In the genomic region with DNA sequence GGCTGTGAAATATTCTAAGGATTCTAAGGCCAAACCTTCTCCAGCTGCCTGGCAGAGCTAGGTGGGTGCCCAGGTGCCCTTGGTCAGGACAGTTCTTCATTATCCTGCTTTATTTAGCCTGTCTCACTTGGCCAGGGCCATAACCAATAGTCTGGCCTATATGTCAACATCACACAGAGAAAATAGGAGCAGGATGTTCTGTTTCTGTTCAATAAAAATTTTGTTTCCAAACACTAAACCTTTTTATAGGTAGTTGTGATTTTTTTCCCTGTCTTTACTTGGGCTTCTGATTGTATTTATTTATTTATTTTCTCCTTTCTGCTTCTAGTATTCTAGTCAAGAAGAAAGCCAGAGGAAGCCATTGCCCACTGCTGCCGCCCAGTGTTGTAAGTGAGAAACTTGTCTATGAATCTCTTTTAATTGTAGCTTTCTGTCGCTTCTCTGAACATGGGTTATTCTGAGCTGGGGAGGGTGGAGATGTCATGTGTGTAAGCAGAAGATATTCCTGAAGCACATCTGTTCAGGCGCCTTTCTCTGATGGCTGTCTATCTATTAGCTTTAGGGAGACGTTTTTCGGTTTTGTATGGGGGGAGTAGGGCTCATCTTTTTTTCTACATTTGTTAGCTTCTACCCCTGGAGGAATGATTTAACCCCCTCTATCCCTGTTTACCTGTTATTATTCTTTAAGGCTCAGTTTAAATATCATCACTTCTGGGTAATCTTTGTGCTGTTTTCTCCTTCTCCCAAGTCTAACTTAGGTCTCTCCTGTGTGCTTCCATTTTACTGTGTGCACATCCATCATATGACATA, we compare ENCODE assay signal across 8 cellular contexts.
A peak's percentile ranks its signal among the peaks of the same experiment; 100 is the strongest.
DNase-seq lines count a peak whose midpoint lies in the region; ATAC-seq and TF ChIP-seq lines count a peak whose summit lies in the region.

No MANE protein-coding gene starts in this region.

- WGBS in tibial nerve, 2 donors: 18 to 23% methylated on average over 5 of the region's 5 CpGs

- no peak for TF ChIP-seq EP300 in tibial nerve (IDR thresholded peaks at IDR 0.05)

- H3K9me3 ChIP-seq in HEK293 (ENCODE audit: control insufficient read depth, insufficient read depth, low read depth, low read length): no peaks in the 10 kb centered on the region
- H3K9me3 ChIP-seq in tibial nerve: no peaks in the 10 kb centered on the region

- H3K27ac ChIP-seq in HEK293 (ENCODE audit: extremely low read depth, low read depth, low read length) (no peak overlapping the region), tibial nerve (no peak overlapping the region)

- no peaks in the 10 kb centered on the region for H3K9me3 Mint-ChIP-seq in activated T-cell treated with anti-CD3 and anti-CD28 coated beads, Interleukin-2, amount 50 U/mL, for 24 hours
- H3K9me3 Mint-ChIP-seq in nephron progenitor cell: no peaks in the 10 kb centered on the region

- no peaks in the 10 kb centered on the region for H3K36me3 ChIP-seq in HEK293 (ENCODE audit: control insufficient read depth in 2 of 2, insufficient read depth in 1 of 2, low read length in 2 of 2)
- no peaks in the 10 kb centered on the region for H3K36me3 ChIP-seq in tibial nerve

- no peaks in the 10 kb centered on the region for H3K4me1 Mint-ChIP-seq in activated T-cell treated with anti-CD3 and anti-CD28 coated beads, Interleukin-2, amount 50 U/mL, for 24 hours (ENCODE audit: low read depth)
- peaks cover 7% of the 10 kb centered on the region for H3K4me1 Mint-ChIP-seq in nephron progenitor cell

- no peak for TF ChIP-seq POLR2A in tibial nerve (IDR thresholded peaks at IDR 0.05)

- no peaks in the 10 kb centered on the region for H3K27me3 ChIP-seq in tibial nerve

- H3K36me3 Mint-ChIP-seq in activated T-cell treated with anti-CD3 and anti-CD28 coated beads, Interleukin-2, amount 50 U/mL, for 24 hours (ENCODE audit: low read depth): no peaks in the 10 kb centered on the region
- no peaks in the 10 kb centered on the region for H3K36me3 Mint-ChIP-seq in nephron progenitor cell (ENCODE audit: low read depth)

- ATAC-seq in GM18517 (IDR thresholded peaks at IDR 0.05; ENCODE audit: unreplicated experiment): no peak

- H3K27me3 Mint-ChIP-seq in activated T-cell treated with anti-CD3 and anti-CD28 coated beads, Interleukin-2, amount 50 U/mL, for 24 hours: peaks cover 4% of the 10 kb centered on the region
- H3K27me3 Mint-ChIP-seq in nephron progenitor cell (ENCODE audit: low read depth, poor library complexity): peaks cover 3% of the 10 kb centered on the region

- TF ChIP-seq CTCF in HEK293 (tag by site-specific recombination; IDR thresholded peaks at IDR 0.05): 0 out of 2 replicates have a peak, but pooled peaks have one; percentile 25
- peak; percentile 89 for TF ChIP-seq CTCF in fibroblast of pulmonary artery (IDR thresholded peaks at IDR 0.05; ENCODE audit: low read length, missing control alignments)
- peak; percentile 72 for TF ChIP-seq CTCF in nephron progenitor cell (IDR thresholded peaks at IDR 0.05)
- peak; percentile 59 to 74 (median 67) for TF ChIP-seq CTCF in tibial nerve (IDR thresholded peaks at IDR 0.05)

- POLR2A ChIA-PET in HEK293 (lab: Yijun Ruan, JAX): interaction anchor here (2.2 kb wide), 1 partner anchor 143 kb away, joined by 8 read pairs; the partner anchor contains the start of gene ATOSB

- no peak overlapping the region for H3K4me3 Mint-ChIP-seq in activated T-cell treated with anti-CD3 and anti-CD28 coated beads, Interleukin-2, amount 50 U/mL, for 24 hours
- H3K4me3 Mint-ChIP-seq in nephron progenitor cell: no peak overlapping the region

- DNase-seq in C1 segment of cervical spinal cord (lab: John Stamatoyannopoulos, UW) (peak in 12 of 14 donors; percentile 2 to 60 (median 19)), NOMO-1 treated with DMSO at 0.1 percent for 48 hours (lab: John Stamatoyannopoulos, UW; ENCODE audit: unreplicated experiment) (peak; percentile 45), fibroblast of pulmonary artery (ENCODE audit: low read depth) (peak; percentile 87), nephron progenitor cell (peak; percentile 61), tibial nerve (ENCODE audit: low spot score in 2 of 2) (peak; percentile 36 to 64)
- peak; percentile 54 for DNase-seq in activated T-cell treated with anti-CD3 and anti-CD28 coated beads, Interleukin-2, amount 50 U/mL, for 24 hours

- CTCF ChIA-PET in HEK293 (lab: Yijun Ruan, JAX): interaction anchor here (0.6 to 2.5 kb wide), 44 partner anchors 9 to 493 kb away, joined by 3 to 17 read pairs (median 4); partner anchors contain the start of genes DNAJB5 and UNC13B

- H3K27ac Mint-ChIP-seq in activated T-cell treated with anti-CD3 and anti-CD28 coated beads, Interleukin-2, amount 50 U/mL, for 24 hours: no peak overlapping the region
- H3K27ac Mint-ChIP-seq in nephron progenitor cell: no peak overlapping the region

- H3K4me3 ChIP-seq in HEK293 (ENCODE audit: low read depth, low read length): no peak overlapping the region
- no peak overlapping the region for H3K4me3 ChIP-seq in fibroblast of pulmonary artery (replicated peaks; ENCODE audit: low read depth, low read length)
- H3K4me3 ChIP-seq in tibial nerve: no peak overlapping the region

- H3K4me1 ChIP-seq in HEK293 (ENCODE audit: control insufficient read depth, insufficient read depth, low read length) (no peaks in the 10 kb centered on the region), tibial nerve (peaks cover 0 to 8% (median 0%) of the 10 kb centered on the region in 4 donors)

TF ChIP-seq in HEK293, 187 proteins besides CTCF, POLR2A, EP300 and RAD21:
- TF ChIP-seq ZBTB6 (tag by site-specific recombination; IDR thresholded peaks at IDR 0.05) (no peak), ZNF654 (tag by site-specific recombination; IDR thresholded peaks at IDR 0.05; ENCODE audit: low read depth) (peak; percentile 56)

Comparison
In these comparisons a context has a peak if more than half of its experiments do, and no peak if none do; other contexts are left out.
1. DNase-seq: peak in every context shown above with its lines; median percentile 87 in fibroblast of pulmonary artery; 61 in nephron progenitor cell; 54 in activated T-cell treated with anti-CD3 and anti-CD28 coated beads, Interleukin-2, amount 50 U/mL, for 24 hours; 50 in tibial nerve; 45 in NOMO-1 treated with DMSO at 0.1 percent for 48 hours; 19 in C1 segment of cervical spinal cord.
2. CTCF ChIP-seq: peak in every context shown above with its lines; median percentile 89 in fibroblast of pulmonary artery; 72 in nephron progenitor cell; 67 in tibial nerve; 25 in HEK293.